ENCODE assay signal across 28 cellular contexts in the genomic region with DNA sequence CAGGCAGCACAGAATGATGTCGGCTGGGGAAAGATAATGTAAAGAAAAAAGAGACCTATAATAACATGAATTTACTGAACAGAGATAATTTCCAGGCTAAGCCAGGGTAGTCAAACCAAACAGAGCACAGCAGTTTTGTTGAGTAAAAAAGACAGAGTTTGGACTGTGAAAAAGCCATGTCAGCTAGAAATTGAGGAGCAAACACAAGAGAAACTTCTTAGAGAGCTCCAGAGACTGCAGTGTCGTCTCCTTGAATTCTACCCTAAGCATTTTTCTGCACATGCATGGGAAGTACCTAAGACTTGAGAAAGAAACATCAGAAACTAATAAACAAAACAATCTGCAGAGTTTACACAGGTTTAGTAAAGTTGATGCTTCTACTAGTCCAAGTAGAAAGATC.
"Had no signal": no experiment of that assay in that cellular context is flagged by ENCODE, and none has a peak within 500 bp of the region (broad histone marks: within the 10 kb centered on the region; RNA-seq: fewer than 3 reads in every experiment).

No MANE protein-coding gene starts in this region.

- FAIRE-seq: endometrium, islet of Langerhans, keratinocyte had no signal

- H3K9me3 Mint-ChIP-seq: dendritic cell treated with granulocyte-macrophage colony-stimulating factor and Interleukin-4, amounts not matched to agents 40 ng/mL and 50 ng/mL, for 4 days; mesothelial cell of epicardium had no signal

- H3K4me3 Mint-ChIP-seq: dendritic cell treated with granulocyte-macrophage colony-stimulating factor and Interleukin-4, amounts not matched to agents 40 ng/mL and 50 ng/mL, for 4 days; effector memory CD8-positive, alpha-beta T cell; endodermal cell; mesothelial cell of epicardium; naive B cell had no signal

- H3K4me1 Mint-ChIP-seq: endodermal cell, mesothelial cell of epicardium, naive B cell had no signal

- H3K36me3 Mint-ChIP-seq: mesothelial cell of epicardium, naive B cell had no signal

- H3K27me3 ChIP-seq: colonic mucosa, esophagus squamous epithelium, gastrocnemius medialis, heart right ventricle, left lung had no signal

- H3K27ac ChIP-seq: colonic mucosa, epithelial cell of prostate, esophagus squamous epithelium, gastrocnemius medialis, heart right ventricle, left lung, lower lobe of right lung had no signal

- ATAC-seq: effector memory CD8-positive, alpha-beta T cell; esophagus mucosa; gastrocnemius medialis; heart right ventricle; left cardiac atrium; left lung; left ventricle myocardium superior; lower lobe of right lung; mucosa of descending colon had no signal

- DNase-seq: colonic mucosa; cortex of kidney; effector CD8-positive, alpha-beta T cell; effector memory CD8-positive, alpha-beta T cell; endodermal cell; erythroblast; esophagus squamous epithelium; foreskin fibroblast; foreskin melanocyte; gastrocnemius medialis; glutamatergic neuron; head of caudate nucleus; heart right ventricle; hippocampal formation; left cardiac atrium; left lung; left ventricle myocardium superior; lower lobe of right lung; mesenchymal stem cell; mucosa of descending colon; naive B cell had no signal

- H3K36me3 ChIP-seq: colonic mucosa, esophagus squamous epithelium, gastrocnemius medialis, heart right ventricle, left lung, lower lobe of right lung had no signal

- H3K27ac Mint-ChIP-seq: dendritic cell treated with granulocyte-macrophage colony-stimulating factor and Interleukin-4, amounts not matched to agents 40 ng/mL and 50 ng/mL, for 4 days; effector memory CD8-positive, alpha-beta T cell; endodermal cell; mesothelial cell of epicardium; naive B cell had no signal

- H3K9me3 ChIP-seq: colonic mucosa, gastrocnemius medialis, left lung, lower lobe of right lung had no signal

- H3K4me1 ChIP-seq: colonic mucosa, esophagus squamous epithelium, gastrocnemius medialis, heart right ventricle, left lung, lower lobe of right lung had no signal

- H3K27me3 Mint-ChIP-seq: dendritic cell treated with granulocyte-macrophage colony-stimulating factor and Interleukin-4, amounts not matched to agents 40 ng/mL and 50 ng/mL, for 4 days; effector memory CD8-positive, alpha-beta T cell; naive B cell had no signal

- H3K4me3 ChIP-seq: colonic mucosa, esophagus squamous epithelium, gastrocnemius medialis, heart right ventricle, left lung, lower lobe of right lung, mucosa of descending colon had no signal
